ENCODE assay signal across 1 cellular context in the genomic region with DNA sequence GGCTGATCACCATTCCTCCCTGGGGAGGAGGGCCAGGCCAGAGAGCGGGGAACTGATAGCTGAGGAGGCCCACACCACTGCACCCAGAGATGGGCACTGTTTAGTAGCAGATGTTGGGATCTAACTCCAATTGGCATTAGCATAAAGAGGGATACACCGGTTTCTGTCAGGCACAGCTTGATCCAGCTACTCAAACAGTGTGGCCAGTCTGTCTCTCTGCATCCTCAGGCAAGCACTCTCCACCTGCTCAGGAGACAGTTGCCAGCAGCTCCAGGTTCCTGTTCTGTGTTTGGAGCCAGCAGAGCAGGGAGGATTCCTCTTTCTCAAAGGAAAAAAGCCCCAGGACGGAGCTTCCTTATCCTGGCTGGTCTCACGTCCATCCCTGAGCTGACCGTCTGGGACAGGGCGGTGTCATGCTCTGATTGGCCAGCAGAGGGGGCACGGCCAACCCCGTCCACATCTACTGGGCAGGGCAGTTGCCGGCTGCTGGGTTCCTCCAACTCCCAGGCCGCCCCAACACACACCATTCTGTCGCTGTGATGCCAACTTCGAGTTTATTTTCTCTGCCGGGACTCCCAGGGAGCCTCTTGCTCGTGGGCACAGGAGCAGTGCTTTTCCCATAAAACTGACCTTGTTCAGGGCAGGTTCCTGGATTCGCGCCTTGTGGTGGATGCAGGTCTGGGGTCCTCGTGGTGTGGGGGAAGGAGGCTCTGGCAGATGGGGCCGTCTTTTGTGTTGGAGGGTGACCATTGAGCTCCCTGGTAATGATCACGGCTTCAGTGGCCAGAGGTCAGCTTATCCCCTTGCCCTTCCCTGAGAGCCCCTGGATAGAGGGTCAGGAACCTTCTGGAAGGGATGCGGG.
TF ChIP-seq lines count a peak whose summit lies in the region.

No MANE protein-coding gene starts in this region.

TF ChIP-seq in HCT116, 20 proteins besides CTCF, POLR2A, EP300 and RAD21 (continued from another document):
- no peak for TF ChIP-seq REST (IDR thresholded peaks at IDR 0.05; ENCODE audit: low read depth)
- TF ChIP-seq SRF (IDR thresholded peaks at IDR 0.05; ENCODE audit: low read depth), result no peak
- TF ChIP-seq SP1 (IDR thresholded peaks at IDR 0.05; ENCODE audit: low read depth), result no peak
